ENCODE assay signal across 2 cellular contexts in genomic region chr1:46241733-46242132, GRCh38. TPM values are rescaled to one million over a fixed set of nuclear protein-coding genes. Genes with fewer than 3 reads are reported as not detected.
"Had no signal": no experiment of that assay in that cellular context is flagged by ENCODE, and none has a peak within 500 bp of the region (broad histone marks: within the 10 kb centered on the region; RNA-seq: fewer than 3 reads in every experiment).

No MANE protein-coding gene starts in this region.

RNA-seq across cellular contexts. Expression of gene RAD54L, which starts 5.8 kb away (rescaled TPM):
- total RNA-seq: mesenteric fat pad, mononuclear cell had no signal
